ENCODE assay signal across 1 cellular context in genomic region chr2:152426801-152427200, GRCh38.
A peak's percentile ranks its signal among the peaks of the same experiment; 100 is the strongest.
TF ChIP-seq lines count a peak whose summit lies in the region.

No MANE protein-coding gene starts in this region.

TF ChIP-seq in IMR-90, 13 proteins besides CTCF, POLR2A, EP300 and RAD21:
- TF ChIP-seq MXI1 (IDR thresholded peaks at IDR 0.05; ENCODE audit: borderline replicate concordance, low read depth, low read length) (0 out of 2 replicates have a peak, but pooled peaks have one; percentile 15), BHLHE40 (IDR thresholded peaks at IDR 0.05; ENCODE audit: low read depth, low read length) (no peak), ELK1 (IDR thresholded peaks at IDR 0.05; ENCODE audit: borderline replicate concordance, low read depth, low read length) (no peak), NFE2L2 (IDR thresholded peaks at IDR 0.05; ENCODE audit: low read depth, low read length) (no peak), CHD1 (IDR thresholded peaks at IDR 0.05; ENCODE audit: low read depth, low read length) (no peak), RFX5 (IDR thresholded peaks at IDR 0.05; ENCODE audit: low read depth, low read length) (no peak), RCOR1 (IDR thresholded peaks at IDR 0.05; ENCODE audit: insufficient replicate concordance, low read length) (no peak), MAFK (IDR thresholded peaks at IDR 0.05; ENCODE audit: low read depth, low read length) (no peak), FOS (IDR thresholded peaks at IDR 0.05; ENCODE audit: low read depth, low read length) (no peak)
- TF ChIP-seq, protein P1, sequence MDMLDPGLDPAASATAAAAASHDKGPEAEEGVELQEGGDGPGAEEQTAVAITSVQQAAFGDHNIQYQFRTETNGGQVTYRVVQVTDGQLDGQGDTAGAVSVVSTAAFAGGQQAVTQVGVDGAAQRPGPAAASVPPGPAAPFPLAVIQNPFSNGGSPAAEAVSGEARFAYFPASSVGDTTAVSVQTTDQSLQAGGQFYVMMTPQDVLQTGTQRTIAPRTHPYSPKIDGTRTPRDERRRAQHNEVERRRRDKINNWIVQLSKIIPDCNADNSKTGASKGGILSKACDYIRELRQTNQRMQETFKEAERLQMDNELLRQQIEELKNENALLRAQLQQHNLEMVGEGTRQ (IDR thresholded peaks at IDR 0.05; ENCODE audit: low read depth, low read length), result peak; percentile 13; the same call in 1 of the 2 replicates
